ENCODE assay signal across 9 cellular contexts in genomic region chr7:1123721-1124120, GRCh38. TPM values are rescaled to one million over a fixed set of nuclear protein-coding genes. Genes with fewer than 3 reads are reported as not detected.
DNase-seq lines count a peak whose midpoint lies in the region; ATAC-seq and TF ChIP-seq lines count a peak whose summit lies in the region.
"Had no signal": no experiment of that assay in that cellular context is flagged by ENCODE, and none has a peak within 500 bp of the region (broad histone marks: within the 10 kb centered on the region; RNA-seq: fewer than 3 reads in every experiment).

No MANE protein-coding gene starts in this region.

- H3K36me3 Mint-ChIP-seq in natural killer cell treated with Interleukin-12 subunit alpha and Interleukin-12 subunit beta and Interleukin-15 and Interleukin-18, amount 100 ng/mL, for 72 hours: no peaks in the 10 kb centered on the region
- no peaks in the 10 kb centered on the region for H3K36me3 Mint-ChIP-seq in natural killer cell

- no peaks in the 10 kb centered on the region for H3K27me3 Mint-ChIP-seq in natural killer cell treated with Interleukin-12 subunit alpha and Interleukin-12 subunit beta and Interleukin-15 and Interleukin-18, amount 100 ng/mL, for 72 hours
- no peaks in the 10 kb centered on the region for H3K27me3 Mint-ChIP-seq in natural killer cell (ENCODE audit: low read depth in 2 of 2)
- H3K27me3 Mint-ChIP-seq: CD8-positive, alpha-beta memory T cell had no signal

- no peak for TF ChIP-seq CTCF in natural killer cell (IDR thresholded peaks at IDR 0.05)
- TF ChIP-seq CTCF in fibroblast of villous mesenchyme (IDR thresholded peaks at IDR 0.05; ENCODE audit: insufficient read depth, low read depth, low read length): peak; percentile 66

- no peak overlapping the region for H3K27ac Mint-ChIP-seq in natural killer cell treated with Interleukin-12 subunit alpha and Interleukin-12 subunit beta and Interleukin-15 and Interleukin-18, amount 100 ng/mL, for 72 hours
- no peak overlapping the region for H3K27ac Mint-ChIP-seq in natural killer cell
- H3K27ac Mint-ChIP-seq: CD8-positive, alpha-beta memory T cell had no signal

- no peaks in the 10 kb centered on the region for H3K9me3 Mint-ChIP-seq in natural killer cell treated with Interleukin-12 subunit alpha and Interleukin-12 subunit beta and Interleukin-15 and Interleukin-18, amount 100 ng/mL, for 72 hours
- H3K9me3 Mint-ChIP-seq in natural killer cell: no peaks in the 10 kb centered on the region
- H3K9me3 Mint-ChIP-seq: CD8-positive, alpha-beta memory T cell had no signal

- peak overlapping the region; percentile 13 for H3K4me3 ChIP-seq in fibroblast of villous mesenchyme (ENCODE audit: low read depth, low read length)

- intact Hi-C loops in natural killer cell (cut with micrococcal nuclease): no loop called here

- no peak for ATAC-seq in natural killer cell treated with Interleukin-12 subunit alpha and Interleukin-12 subunit beta and Interleukin-15 and Interleukin-18, amount 100 ng/mL, for 72 hours
- ATAC-seq in natural killer cell (no peak), GM21526 (IDR thresholded peaks at IDR 0.05; ENCODE audit: low FRiP score, unreplicated experiment) (no peak)

- DNase-seq in natural killer cell treated with Interleukin-12 subunit alpha and Interleukin-12 subunit beta and Interleukin-15 and Interleukin-18, amount 100 ng/mL, for 72 hours (ENCODE audit: low spot score): peak; percentile 59
- DNase-seq in natural killer cell (no peak), fibroblast of villous mesenchyme (ENCODE audit: low read depth) (peak; percentile 89), myocyte (ENCODE audit: low read depth) (peak; percentile 96), NCI-H1436 treated with DMSO at 0.1 percent for 48 hours (lab: John Stamatoyannopoulos, UW) (no peak)
- DNase-seq in activated CD8-positive, alpha-beta memory T cell treated with anti-CD3 and anti-CD28 coated beads for 24 hours: no peak
- DNase-seq in activated CD4-positive, alpha-beta T cell treated with anti-CD3 and anti-CD28 coated beads for 1 hour: no peak

- no peak overlapping the region for H3K4me3 Mint-ChIP-seq in natural killer cell treated with Interleukin-12 subunit alpha and Interleukin-12 subunit beta and Interleukin-15 and Interleukin-18, amount 100 ng/mL, for 72 hours
- no peak overlapping the region for H3K4me3 Mint-ChIP-seq in natural killer cell
- H3K4me3 Mint-ChIP-seq: CD8-positive, alpha-beta memory T cell had no signal

- H3K4me1 Mint-ChIP-seq in natural killer cell treated with Interleukin-12 subunit alpha and Interleukin-12 subunit beta and Interleukin-15 and Interleukin-18, amount 100 ng/mL, for 72 hours (ENCODE audit: low read depth in 2 of 2): no peaks in the 10 kb centered on the region
- H3K4me1 Mint-ChIP-seq in natural killer cell: no peaks in the 10 kb centered on the region

RNA-seq across cellular contexts. Expression of gene GPER1, which starts 35.8 kb away (rescaled TPM):
- total RNA-seq in natural killer cell treated with Interleukin-12 subunit alpha and Interleukin-12 subunit beta and Interleukin-15 and Interleukin-18, amount 100 ng/mL, for 72 hours: not detected
- total RNA-seq in natural killer cell: under 1 TPM in 2 of 3 donors, not detected in 1; 0.25 to 0.26 TPM
- 1.9 and 2.6 TPM in 2 replicates for total RNA-seq in fibroblast of villous mesenchyme
- total RNA-seq in myocyte: 1.1 and 1.6 TPM in 2 replicates
- polyA plus RNA-seq in myocyte (2012): 2.6 TPM
- total RNA-seq: CD8-positive, alpha-beta memory T cell had no signal

RNA-seq across cellular contexts. Expression of gene ZFAND2A, which starts 36.3 kb away (rescaled TPM):
- total RNA-seq in natural killer cell treated with Interleukin-12 subunit alpha and Interleukin-12 subunit beta and Interleukin-15 and Interleukin-18, amount 100 ng/mL, for 72 hours: 10 to 100 TPM; 34.7 to 41.2 TPM
- total RNA-seq in natural killer cell (100 to 1,000 TPM in 2 of 3 donors, 10 to 100 TPM in 1; 99.1 to 122 (median 106) TPM), fibroblast of villous mesenchyme (11.7 and 17.4 TPM in 2 replicates), myocyte (11.7 and 16.7 TPM in 2 replicates)
- 42.5 TPM for polyA plus RNA-seq in myocyte (2012)

Comparison
In these comparisons a context has a peak if more than half of its experiments do, and no peak if none do; other contexts are left out.
1. DNase-seq: peak in natural killer cell treated with Interleukin-12 subunit alpha and Interleukin-12 subunit beta and Interleukin-15 and Interleukin-18, amount 100 ng/mL, for 72 hours (single experiment), fibroblast of villous mesenchyme (single experiment) and myocyte (single experiment); none in natural killer cell (single experiment), NCI-H1436 treated with DMSO at 0.1 percent for 48 hours (single experiment), activated CD8-positive, alpha-beta memory T cell treated with anti-CD3 and anti-CD28 coated beads for 24 hours (single experiment) and activated CD4-positive, alpha-beta T cell treated with anti-CD3 and anti-CD28 coated beads for 1 hour (single experiment).